In the genomic region with DNA sequence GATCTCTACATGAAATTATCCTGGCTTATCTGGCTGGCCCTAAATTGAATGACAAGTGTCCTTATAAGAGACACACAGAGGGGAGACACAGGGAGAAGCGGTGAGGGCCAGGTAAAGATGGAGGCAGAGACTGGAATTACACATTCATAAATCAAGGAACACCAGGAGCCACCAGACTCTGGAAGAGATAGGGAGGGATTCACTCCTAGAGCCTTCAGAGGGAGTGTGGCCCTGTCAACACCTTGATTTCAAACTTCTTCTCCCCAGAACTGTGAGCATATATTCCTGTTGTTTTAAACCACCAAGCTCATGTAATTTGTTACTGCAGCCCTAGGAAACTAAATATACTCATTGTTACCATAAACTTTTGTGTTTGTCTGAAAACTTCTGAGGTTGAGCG, we compare ENCODE assay signal across 14 cellular contexts.
DNase-seq lines count a peak whose midpoint lies in the region; ATAC-seq and TF ChIP-seq lines count a peak whose summit lies in the region.
"Had no signal": no experiment of that assay in that cellular context is flagged by ENCODE, and none has a peak within 500 bp of the region (broad histone marks: within the 10 kb centered on the region; RNA-seq: fewer than 3 reads in every experiment).

No MANE protein-coding gene starts in this region.

- H2AK5ac ChIP-seq in trophoblast cell (ENCODE audit: low read length): peak overlapping the region; percentile 22

- H3K9me3 Mint-ChIP-seq in CD14-positive monocyte: peaks cover 0 to 2% (median 0%) of the 10 kb centered on the region in 7 donors
- H3K9me3 Mint-ChIP-seq: H9 had no signal

- DNase-seq in GM23248 (no peak), PC-3 (no peak), kidney tubule cell (ENCODE audit: low spot score) (peak; percentile 15), trophoblast cell (no peak), CD14-positive monocyte (ENCODE audit: low spot score) (no peak), germinal center (ENCODE audit: low spot score) (no peak)
- DNase-seq: C1 segment of cervical spinal cord; CD4-positive, alpha-beta memory T cell; DMS153; DMS79 treated with DMSO at 0.1 percent for 48 hours; GOT3; H9 had no signal

- H3K4me1 ChIP-seq in GM23248 (ENCODE audit: insufficient read depth) (peaks cover 26% of the 10 kb centered on the region), PC-3 (ENCODE audit: insufficient read depth, low read length) (peaks cover 65% of the 10 kb centered on the region), trophoblast cell (ENCODE audit: control insufficient read depth in 1 of 2, insufficient read depth in 2 of 2, low read length in 2 of 2) (peaks cover 2 to 8% of the 10 kb centered on the region in 2 experiments)

- POLR2A ChIA-PET in PC-3 (lab: Charles Lee; ENCODE audit: unreplicated experiment): interaction anchor here (0.7 kb wide), 1 partner anchor 997 kb away, joined by 3 read pairs; no protein-coding TSS in a partner anchor

- H3K36me3 ChIP-seq in GM23248 (ENCODE audit: low read depth) (no peaks in the 10 kb centered on the region), PC-3 (ENCODE audit: low read depth, low read length) (no peaks in the 10 kb centered on the region), trophoblast cell (ENCODE audit: control insufficient read depth in 1 of 2, insufficient read depth in 2 of 2, low read length in 2 of 2) (no peaks in the 10 kb centered on the region)

- H3K27me3 Mint-ChIP-seq in CD14-positive monocyte (ENCODE audit: low read depth in 3 of 3): peaks cover 0 to 1% (median 0%) of the 10 kb centered on the region in 3 donors
- H3K27me3 Mint-ChIP-seq: B cell; CD4-positive, alpha-beta memory T cell had no signal

- H3K9me2 ChIP-seq in GM23248 (ENCODE audit: insufficient read depth): no peaks in the 10 kb centered on the region
- H3K9me2 ChIP-seq in PC-3 (replicated peaks; ENCODE audit: low read length): no peaks in the 10 kb centered on the region

- 94 to 99% methylated on average over 2 of the region's 2 CpGs for WGBS in GM23248 (ENCODE audit: low coverage in 1 of 2, low lambda C conversion rate in 2 of 2, missing lambda C conversion rate in 2 of 2), 2 experiments
- WGBS in trophoblast cell (ENCODE audit: extremely low coverage, insufficient coverage, insufficient read length): no CpG with 5 or more reads among the region's 2 CpGs

- peak overlapping the region; percentile 9 for H3K18ac ChIP-seq in trophoblast cell (ENCODE audit: low read length)

- peak overlapping the region; percentile 66; the same call in 1 of the 2 replicates for H3K27ac ChIP-seq in GM23248
- H3K27ac ChIP-seq in PC-3 (ENCODE audit: low read length): no peak overlapping the region
- no peak overlapping the region for H3K27ac ChIP-seq in trophoblast cell (ENCODE audit: low read depth, low read length)

- no peaks in the 10 kb centered on the region for H4K20me1 ChIP-seq in GM23248 (ENCODE audit: insufficient read depth)
- H4K20me1 ChIP-seq in PC-3 (ENCODE audit: low read length): no peaks in the 10 kb centered on the region

- H3F3A ChIP-seq in GM23248 (ENCODE audit: insufficient read depth) (peaks cover 31% of the 10 kb centered on the region), PC-3 (ENCODE audit: low read length, unreplicated experiment) (no peaks in the 10 kb centered on the region)

- CTCF ChIA-PET in PC-3 (lab: Charles Lee): no interaction called here

- H3K9me3 ChIP-seq in GM23248 (ENCODE audit: low read depth) (no peaks in the 10 kb centered on the region), PC-3 (ENCODE audit: low read length) (no peaks in the 10 kb centered on the region), trophoblast cell (ENCODE audit: insufficient read depth, low read depth, low read length) (no peaks in the 10 kb centered on the region)

- H2BK12ac ChIP-seq in trophoblast cell (ENCODE audit: low read length): peak overlapping the region; percentile 51

- no peak overlapping the region for H3K14ac ChIP-seq in trophoblast cell (ENCODE audit: low read length)

- ATAC-seq in PC-3: no peak
- ATAC-seq in GM18519 (IDR thresholded peaks at IDR 0.05; ENCODE audit: low FRiP score, unreplicated experiment): no peak

- intact Hi-C loops in PC-3 (cut with micrococcal nuclease): no loop called here
- intact Hi-C loops in CD14-positive monocyte (cut with micrococcal nuclease): no loop called here

- no peaks in the 10 kb centered on the region for H3K27me3 ChIP-seq in GM23248 (replicated peaks; ENCODE audit: insufficient read depth)
- no peaks in the 10 kb centered on the region for H3K27me3 ChIP-seq in PC-3 (ENCODE audit: low read length)
- no peaks in the 10 kb centered on the region for H3K27me3 ChIP-seq in trophoblast cell (ENCODE audit: insufficient read depth, low read length)

- TF ChIP-seq CTCF in PC-3 (conservative IDR thresholded peaks at IDR 0.05; ENCODE audit: low read depth, low read length) (no peak), CD14-positive monocyte (IDR thresholded peaks at IDR 0.05) (no peak)

- peaks cover 6% of the 10 kb centered on the region for H3K79me1 ChIP-seq in trophoblast cell (ENCODE audit: low read length)

- H3K79me2 ChIP-seq in GM23248 (ENCODE audit: insufficient read depth): no peaks in the 10 kb centered on the region
- no peaks in the 10 kb centered on the region for H3K79me2 ChIP-seq in PC-3 (ENCODE audit: low read length)
- H3K79me2 ChIP-seq in trophoblast cell (ENCODE audit: control insufficient read depth, insufficient read depth, low read length, poor library complexity): peaks cover 2% of the 10 kb centered on the region

- peak overlapping the region; percentile 2 for H4K8ac ChIP-seq in trophoblast cell (ENCODE audit: low read depth, low read length)

- no peak overlapping the region for H2AFZ ChIP-seq in GM23248
- no peak overlapping the region for H2AFZ ChIP-seq in PC-3 (ENCODE audit: low read length)
- H2AFZ ChIP-seq in trophoblast cell (ENCODE audit: insufficient read depth, low read length, poor library complexity): no peak overlapping the region

- peak overlapping the region; percentile 25 for H4K91ac ChIP-seq in trophoblast cell (ENCODE audit: low read depth, low read length)

- H3K4me3 Mint-ChIP-seq in CD14-positive monocyte: no peak overlapping the region
- H3K4me3 Mint-ChIP-seq: B cell; CD4-positive, alpha-beta memory T cell; H9 had no signal

- no peaks in the 10 kb centered on the region for H3K36me3 Mint-ChIP-seq in CD14-positive monocyte
- H3K36me3 Mint-ChIP-seq: CD4-positive, alpha-beta memory T cell had no signal

- no peak overlapping the region for H3K4ac ChIP-seq in trophoblast cell (ENCODE audit: low read depth, low read length)

- H2BK120ac ChIP-seq in trophoblast cell (ENCODE audit: insufficient read depth, low read length, poor library complexity): no peak overlapping the region

- BruUV-seq in PC-3 (replicated peaks; lab: Mats Ljungman, UMichigan): no TSS peak

- no peak overlapping the region for H3K23ac ChIP-seq in trophoblast cell (ENCODE audit: low read length)

- no peak overlapping the region for H3K4me3 ChIP-seq in GM23248
- no peak overlapping the region for H3K4me3 ChIP-seq in PC-3 (ENCODE audit: low read length)
- H3K4me3 ChIP-seq in trophoblast cell (ENCODE audit: low read depth, low read length): no peak overlapping the region

- H3K9ac ChIP-seq in GM23248 (no peak overlapping the region), PC-3 (ENCODE audit: low read length) (no peak overlapping the region), trophoblast cell (ENCODE audit: low read length) (no peak overlapping the region)

- H4K12ac ChIP-seq in trophoblast cell (ENCODE audit: low read depth, low read length): no peak overlapping the region

- peak overlapping the region in 1 of 7 donors; percentile 10 for H3K27ac Mint-ChIP-seq in CD14-positive monocyte
- H3K27ac Mint-ChIP-seq: B cell; CD4-positive, alpha-beta memory T cell; H9 had no signal

- H2BK5ac ChIP-seq in trophoblast cell (ENCODE audit: low read depth, low read length, poor library complexity): peak overlapping the region; percentile 45

- H3K4me2 ChIP-seq in GM23248 (ENCODE audit: unreplicated experiment) (no peak overlapping the region), PC-3 (ENCODE audit: low read length) (peak overlapping the region; percentile 55; the same call in 1 of the 2 replicates), trophoblast cell (ENCODE audit: low read length) (no peak overlapping the region)

- in situ Hi-C loops in GM23248 (cut with MboI): no loop called here

- H3K4me1 Mint-ChIP-seq in CD14-positive monocyte: no peaks in the 10 kb centered on the region
- H3K4me1 Mint-ChIP-seq: B cell; CD4-positive, alpha-beta memory T cell had no signal
